Comparison of ENCODE assay signal across 1 cellular context in genomic region chr19:6393074-6393981, GRCh38.
A peak's percentile ranks its signal among the peaks of the same experiment; 100 is the strongest.
TF ChIP-seq lines count a peak whose summit lies in the region.

Gene GTF2F1 (minus strand): TSS chr19:6393164. CDS start chr19:6392995, 169 bp downstream.

TF ChIP-seq in K562, 482 proteins besides CTCF, POLR2A, EP300 and RAD21 (continued from another document and continues in another):
- TF ChIP-seq ZMIZ1 (IDR thresholded peaks at IDR 0.05; ENCODE audit: low read depth in 2 of 2, low read length in 2 of 2) (no peak), HIVEP1 (CRISPR knock-in tag; IDR thresholded peaks at IDR 0.05) (no peak), CBFA2T2 (conservative IDR thresholded peaks at IDR 0.05) (no peak), PBX2 (CRISPR knock-in tag; IDR thresholded peaks at IDR 0.05; ENCODE audit: low read depth) (no peak), PBX2 (tag; conservative IDR thresholded peaks at IDR 0.05; ENCODE audit: low read depth) (no peak), RBM39 (optimal IDR thresholded peaks at IDR 0.05; ENCODE audit: low read depth, low read length) (peak; percentile 66), RBM22 (IDR thresholded peaks at IDR 0.05; ENCODE audit: low read depth, low read length, poor library complexity, severe bottlenecking) (peak; percentile 44), PREB (CRISPR knock-in tag; IDR thresholded peaks at IDR 0.05) (peak; percentile 92; the same call in 1 of the 2 replicates), HNRNPUL1 (IDR thresholded peaks at IDR 0.05; ENCODE audit: low read length) (no peak), SRSF1 (IDR thresholded peaks at IDR 0.05; ENCODE audit: low read depth, low read length) (peak; percentile 48; the same call in 1 of the 2 replicates), ETV5 (CRISPR knock-in tag; IDR thresholded peaks at IDR 0.05; ENCODE audit: low read depth) (peak; percentile 53; the same call in 1 of the 2 replicates), TRIM25 (IDR thresholded peaks at IDR 0.05; ENCODE audit: borderline replicate concordance) (no peak), E2F8 (IDR thresholded peaks at IDR 0.05; ENCODE audit: low read depth, partially characterized antibody) (peak; percentile 54), ZSCAN32 (CRISPR knock-in tag; IDR thresholded peaks at IDR 0.05) (no peak), NELFE (IDR thresholded peaks at IDR 0.05; ENCODE audit: insufficient read depth, insufficient read length) (no peak), AFF1 (IDR thresholded peaks at IDR 0.05; ENCODE audit: low read depth in 1 of 2, partially characterized antibody in 2 of 2) (no peak), JUN (IDR thresholded peaks at IDR 0.05; ENCODE audit: borderline replicate concordance, low read depth, low read length) (peak; percentile 6; the same call in 1 of the 2 replicates), JUN (CRISPR knock-in tag; IDR thresholded peaks at IDR 0.05; ENCODE audit: borderline replicate concordance) (no peak; the same call in 1 of the 2 replicates), YY1 (IDR thresholded peaks at IDR 0.05; ENCODE audit: borderline replicate concordance in 1 of 3, control insufficient read depth in 1 of 3, extremely low read depth in 1 of 3, insufficient read depth in 3 of 3, insufficient read length in 1 of 3, insufficient replicate concordance in 2 of 3, low read depth in 1 of 3, low read length in 2 of 3) (peak in 2 of 3 experiments; percentile 33 to 35), ZNF274 (IDR thresholded peaks at IDR 0.05; ENCODE audit: borderline replicate concordance, low read depth, low read length) (no peak), CGGBP1 (CRISPR knock-in tag; IDR thresholded peaks at IDR 0.05) (no peak), MITF (IDR thresholded peaks at IDR 0.05) (no peak), ZNF133 (CRISPR knock-in tag; IDR thresholded peaks at IDR 0.05) (no peak), PYGO2 (tag; IDR thresholded peaks at IDR 0.05) (no peak), ATF3 (IDR thresholded peaks at IDR 0.05) (peak; percentile 88), ATF3 (CRISPR knock-in tag; conservative IDR thresholded peaks at IDR 0.05) (no peak), ZNF41 (CRISPR knock-in tag; conservative IDR thresholded peaks at IDR 0.05) (no peak), ZNF3 (CRISPR knock-in tag; IDR thresholded peaks at IDR 0.05) (no peak), ZNF174 (CRISPR knock-in tag; IDR thresholded peaks at IDR 0.05) (no peak), POLR2B (IDR thresholded peaks at IDR 0.05; ENCODE audit: low read depth, partially characterized antibody) (peak; percentile 15), MCM7 (IDR thresholded peaks at IDR 0.05) (no peak), KDM2B (CRISPR knock-in tag; IDR thresholded peaks at IDR 0.05) (no peak), ETV1 (tag; conservative IDR thresholded peaks at IDR 0.05; ENCODE audit: low read depth) (peak; percentile 85), RBM17 (IDR thresholded peaks at IDR 0.05; ENCODE audit: borderline replicate concordance, low read depth, low read length) (no peak), THAP12 (CRISPR knock-in tag; IDR thresholded peaks at IDR 0.05) (no peak), CAMTA2 (CRISPR knock-in tag; conservative IDR thresholded peaks at IDR 0.05) (no peak), SNRNP70 (optimal IDR thresholded peaks at IDR 0.05; ENCODE audit: low read depth, low read length) (no peak), LARP7 (IDR thresholded peaks at IDR 0.05) (no peak)
